8 cellular contexts compared by ENCODE assay signal in genomic region chr9:21591221-21592062, GRCh38.
A peak's percentile ranks its signal among the peaks of the same experiment; 100 is the strongest.
DNase-seq lines count a peak whose midpoint lies in the region; ATAC-seq and TF ChIP-seq lines count a peak whose summit lies in the region.

No MANE protein-coding gene starts in this region.

- H3K36me3 ChIP-seq in BLaER1 treated with 17β-estradiol and CSF1 and Interleukin-3, amounts not matched to agents 10 nM and 100 nM = no peaks in the 10 kb centered on the region
- H3K36me3 ChIP-seq in brain microvascular endothelial cell (replicated peaks) = no peaks in the 10 kb centered on the region

- H3K9me3 ChIP-seq in BLaER1 treated with 17β-estradiol and CSF1 and Interleukin-3, amounts not matched to agents 10 nM and 100 nM (replicated peaks in 1 of 11) = no peaks in the 10 kb centered on the region

- peak overlapping the region in 6 of 11 experiments; percentile 7 to 58 (median 54); a peak in 11 of 22 replicates for H3K4me2 ChIP-seq in BLaER1 treated with 17β-estradiol and CSF1 and Interleukin-3, amounts not matched to agents 10 nM and 100 nM

- no peaks in the 10 kb centered on the region for H4K20me1 ChIP-seq in BLaER1 treated with 17β-estradiol and CSF1 and Interleukin-3, amounts not matched to agents 10 nM and 100 nM

- no peak overlapping the region for H3K9ac ChIP-seq in BLaER1 treated with 17β-estradiol and CSF1 and Interleukin-3, amounts not matched to agents 10 nM and 100 nM

- H3K27ac ChIP-seq in BLaER1 treated with 17β-estradiol and CSF1 and Interleukin-3, amounts not matched to agents 10 nM and 100 nM = peak overlapping the region in 2 of 11 experiments; percentile 30 to 34; a peak in 4 of 22 replicates
- H3K27ac ChIP-seq in brain microvascular endothelial cell = peak overlapping the region; percentile 68

- H3K4me1 ChIP-seq in BLaER1 treated with 17β-estradiol and CSF1 and Interleukin-3, amounts not matched to agents 10 nM and 100 nM = peaks cover 0 to 24% (median 0%) of the 10 kb centered on the region in 10 experiments; a peak in 8 of 20 replicates

- no peak for TF ChIP-seq CTCF in brain microvascular endothelial cell (IDR thresholded peaks at IDR 0.05; ENCODE audit: low read depth, low read length, missing control alignments)

- H3K27me3 ChIP-seq in BLaER1 treated with 17β-estradiol and CSF1 and Interleukin-3, amounts not matched to agents 10 nM and 100 nM = no peaks in the 10 kb centered on the region
- no peaks in the 10 kb centered on the region for H3K27me3 ChIP-seq in brain microvascular endothelial cell (replicated peaks)

- peak; percentile 86 for ATAC-seq in HG02610 (IDR thresholded peaks at IDR 0.05; ENCODE audit: unreplicated experiment)
- peak; percentile 98 for ATAC-seq in stimulated activated naive CD8-positive, alpha-beta T cell treated with anti-CD3 and anti-CD28 coated beads, Interleukin-15, Interleukin-2, amounts not matched to agents 100 U/mL and 50 U/mL, for 24 hours

- H3K4me3 ChIP-seq in BLaER1 treated with 17β-estradiol and CSF1 and Interleukin-3, amounts not matched to agents 10 nM and 100 nM = no peak overlapping the region
- peak overlapping the region; percentile 12 for H3K4me3 ChIP-seq in brain microvascular endothelial cell (ENCODE audit: low read depth, low read length)

- DNase-seq in SKM-1 treated with dmso at 0.1 percent for 144 hours (lab: John Stamatoyannopoulos, UW; ENCODE audit: unreplicated experiment) = peak; percentile 86
- DNase-seq in brain microvascular endothelial cell = peak; percentile 98
- peak; percentile 68 to 97 for DNase-seq in lung microvascular endothelial cell (ENCODE audit: low read depth in 2 of 2)
- DNase-seq in stimulated activated naive CD8-positive, alpha-beta T cell treated with anti-CD3 and anti-CD28 coated beads, Interleukin-15, Interleukin-2, amounts not matched to agents 100 U/mL and 50 U/mL, for 24 hours = peak; percentile 63
- no peak for DNase-seq in H4 (ENCODE audit: low spot score)
- no peak for DNase-seq in NCI-H1436 treated with DMSO at 0.1 percent for 48 hours (lab: John Stamatoyannopoulos, UW)

- in situ Hi-C loops in brain microvascular endothelial cell (cut with HindIII; ENCODE audit: low pct_ligation_motif_present, low sequenced_read_pairs) = loop anchor here (25.0 kb wide), 1 partner anchor 96 kb away; no protein-coding TSS in a partner anchor

Comparison
In these comparisons a context has a peak if more than half of its experiments do, and no peak if none do; other contexts are left out.
1. DNase-seq: peak in SKM-1 treated with dmso at 0.1 percent for 144 hours (single experiment), brain microvascular endothelial cell (single experiment), lung microvascular endothelial cell (2 of 2) and stimulated activated naive CD8-positive, alpha-beta T cell treated with anti-CD3 and anti-CD28 coated beads, Interleukin-15, Interleukin-2, amounts not matched to agents 100 U/mL and 50 U/mL, for 24 hours (single experiment); none in H4 (single experiment) and NCI-H1436 treated with DMSO at 0.1 percent for 48 hours (single experiment).